Comparison of ENCODE assay signal across 16 cellular contexts in genomic region chr10:78260675-78261074, GRCh38.
DNase-seq lines count a peak whose midpoint lies in the region; ATAC-seq and TF ChIP-seq lines count a peak whose summit lies in the region.
"Had no signal": no experiment of that assay in that cellular context is flagged by ENCODE, and none has a peak within 500 bp of the region (broad histone marks: within the 10 kb centered on the region; RNA-seq: fewer than 3 reads in every experiment).

No MANE protein-coding gene starts in this region.

- no peaks in the 10 kb centered on the region for H3K36me3 Mint-ChIP-seq in activated naive CD8-positive, alpha-beta T cell treated with anti-CD3 and anti-CD28 coated beads, Interleukin-2, amount 50 U/mL, for 24 hours (ENCODE audit: low read depth)
- H3K36me3 Mint-ChIP-seq in activated naive CD8-positive, alpha-beta T cell treated with anti-CD3 and anti-CD28 coated beads for 36 hours: no peaks in the 10 kb centered on the region
- H3K36me3 Mint-ChIP-seq in brain (no peaks in the 10 kb centered on the region), type B pancreatic cell (no peaks in the 10 kb centered on the region)

- H3K27me3 ChIP-seq in neutrophil (no peaks in the 10 kb centered on the region), vagina (no peaks in the 10 kb centered on the region)

- H3K4me3 Mint-ChIP-seq in activated naive CD8-positive, alpha-beta T cell treated with anti-CD3 and anti-CD28 coated beads, Interleukin-2, amount 50 U/mL, for 24 hours: no peak overlapping the region
- no peak overlapping the region for H3K4me3 Mint-ChIP-seq in activated naive CD8-positive, alpha-beta T cell treated with anti-CD3 and anti-CD28 coated beads for 36 hours
- H3K4me3 Mint-ChIP-seq in brain (no peak overlapping the region), type B pancreatic cell (no peak overlapping the region)
- H3K4me3 Mint-ChIP-seq: GM23338 had no signal

- peak overlapping the region; percentile 29 for H3K27ac Mint-ChIP-seq in activated naive CD8-positive, alpha-beta T cell treated with anti-CD3 and anti-CD28 coated beads, Interleukin-2, amount 50 U/mL, for 24 hours
- no peak overlapping the region for H3K27ac Mint-ChIP-seq in activated naive CD8-positive, alpha-beta T cell treated with anti-CD3 and anti-CD28 coated beads for 36 hours
- H3K27ac Mint-ChIP-seq in brain (peak overlapping the region in 3 of 5 experiments; percentile 6 to 68 (median 28)), type B pancreatic cell (peak overlapping the region; percentile 53)
- H3K27ac Mint-ChIP-seq: GM23338 had no signal

- no peak for TF ChIP-seq CTCF in brain (conservative IDR thresholded peaks at IDR 0.05)
- TF ChIP-seq CTCF in neutrophil (IDR thresholded peaks at IDR 0.05): no peak
- TF ChIP-seq CTCF in type B pancreatic cell (conservative IDR thresholded peaks at IDR 0.05): no peak
- TF ChIP-seq CTCF in vagina (IDR thresholded peaks at IDR 0.05): no peak

- H3K27ac ChIP-seq in neutrophil (peak overlapping the region; percentile 88), vagina (no peak overlapping the region)
- H3K27ac ChIP-seq: C4-2B, KMS-11 had no signal

- no peaks in the 10 kb centered on the region for H3K9me3 Mint-ChIP-seq in activated naive CD8-positive, alpha-beta T cell treated with anti-CD3 and anti-CD28 coated beads, Interleukin-2, amount 50 U/mL, for 24 hours
- H3K9me3 Mint-ChIP-seq in activated naive CD8-positive, alpha-beta T cell treated with anti-CD3 and anti-CD28 coated beads for 36 hours: no peaks in the 10 kb centered on the region
- H3K9me3 Mint-ChIP-seq in brain: peaks cover 2 to 14% (median 8%) of the 10 kb centered on the region in 5 experiments
- no peaks in the 10 kb centered on the region for H3K9me3 Mint-ChIP-seq in type B pancreatic cell
- H3K9me3 Mint-ChIP-seq: GM23338 had no signal

- H3K4me1 ChIP-seq in neutrophil (ENCODE audit: control insufficient read depth in 1 of 2, insufficient read depth in 1 of 2, low read depth in 1 of 2, low read length in 1 of 2): peaks cover 49 to 50% of the 10 kb centered on the region in 2 experiments
- H3K4me1 ChIP-seq in vagina: peaks cover 6% of the 10 kb centered on the region

- no peaks in the 10 kb centered on the region for H3K9me3 ChIP-seq in neutrophil
- no peaks in the 10 kb centered on the region for H3K9me3 ChIP-seq in vagina

- H3K4me1 Mint-ChIP-seq in activated naive CD8-positive, alpha-beta T cell treated with anti-CD3 and anti-CD28 coated beads, Interleukin-2, amount 50 U/mL, for 24 hours: peaks cover 11% of the 10 kb centered on the region
- no peaks in the 10 kb centered on the region for H3K4me1 Mint-ChIP-seq in activated naive CD8-positive, alpha-beta T cell treated with anti-CD3 and anti-CD28 coated beads for 36 hours
- H3K4me1 Mint-ChIP-seq in brain: peaks cover 59% of the 10 kb centered on the region
- H3K4me1 Mint-ChIP-seq in type B pancreatic cell (ENCODE audit: unreplicated experiment): peaks cover 13% of the 10 kb centered on the region
- H3K4me1 Mint-ChIP-seq: GM23338 had no signal

- peaks cover 2% of the 10 kb centered on the region for H3K27me3 Mint-ChIP-seq in activated naive CD8-positive, alpha-beta T cell treated with anti-CD3 and anti-CD28 coated beads, Interleukin-2, amount 50 U/mL, for 24 hours
- H3K27me3 Mint-ChIP-seq in activated naive CD8-positive, alpha-beta T cell treated with anti-CD3 and anti-CD28 coated beads for 36 hours: no peaks in the 10 kb centered on the region
- no peaks in the 10 kb centered on the region for H3K27me3 Mint-ChIP-seq in brain
- H3K27me3 Mint-ChIP-seq in type B pancreatic cell: peaks cover 3% of the 10 kb centered on the region

- TF ChIP-seq POLR2A in vagina (IDR thresholded peaks at IDR 0.05): no peak

- ATAC-seq in activated naive CD8-positive, alpha-beta T cell treated with anti-CD3 and anti-CD28 coated beads, Interleukin-2, amount 50 U/mL, for 24 hours: peak; percentile 58

- no peak for DNase-seq in activated naive CD8-positive, alpha-beta T cell treated with anti-CD3 and anti-CD28 coated beads, Interleukin-2, amount 50 U/mL, for 24 hours
- DNase-seq in activated naive CD8-positive, alpha-beta T cell treated with anti-CD3 and anti-CD28 coated beads for 36 hours: no peak
- DNase-seq in type B pancreatic cell (ENCODE audit: extremely low spot score, unreplicated experiment) (no peak), vagina (ENCODE audit: extremely low spot score in 2 of 2) (no peak), AML-193 (lab: John Stamatoyannopoulos, UW) (no peak)
- DNase-seq: GF-D8, NCI-H1436, NCI-H2029 treated with DMSO at 0.1 percent for 48 hours, NCI-H2171 treated with DMSO at 0.1 percent for 48 hours, NCI-H748 treated with DMSO at 0.1 percent for 48 hours, OCI-M1 had no signal

- no peaks in the 10 kb centered on the region for H3K36me3 ChIP-seq in neutrophil
- no peaks in the 10 kb centered on the region for H3K36me3 ChIP-seq in vagina

- H3K4me3 ChIP-seq in neutrophil (ENCODE audit: low read depth in 1 of 2, low read length in 1 of 2) (no peak overlapping the region), vagina (no peak overlapping the region)
- H3K4me3 ChIP-seq: GM23338 had no signal

- intact Hi-C loops in vagina (cut with DNase I): no loop called here
